Comparison of ENCODE assay signal across 10 cellular contexts in the genomic region with DNA sequence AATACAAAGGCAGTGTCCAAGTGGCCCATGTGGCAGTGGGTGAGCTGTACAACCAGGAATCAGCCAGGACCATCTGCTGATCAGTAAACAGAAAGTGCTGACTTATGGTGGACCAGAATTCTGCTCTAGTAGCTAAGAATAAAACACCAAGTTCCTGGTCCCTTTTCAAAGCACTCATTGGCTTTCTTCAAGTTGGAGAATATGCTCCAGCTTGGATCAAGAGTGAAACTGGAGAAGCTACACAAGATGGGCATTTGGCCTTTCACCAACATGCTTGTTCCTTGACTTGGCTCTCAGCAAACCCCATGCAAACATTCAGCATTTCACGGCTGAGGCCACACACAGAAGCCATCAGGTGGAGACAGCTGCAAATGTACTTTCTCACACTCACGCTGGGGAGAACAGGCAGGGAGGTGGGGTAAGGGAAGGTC. TPM values are rescaled to one million over a fixed set of nuclear protein-coding genes. Genes with fewer than 3 reads are reported as not detected.
DNase-seq lines count a peak whose midpoint lies in the region; ATAC-seq, FAIRE-seq and TF ChIP-seq lines count a peak whose summit lies in the region.
"Had no signal": no experiment of that assay in that cellular context is flagged by ENCODE, and none has a peak within 500 bp of the region (broad histone marks: within the 10 kb centered on the region; RNA-seq: fewer than 3 reads in every experiment).

No MANE protein-coding gene starts in this region.

- H3K9me3 ChIP-seq in lower lobe of right lung, result no peaks in the 10 kb centered on the region

- intact Hi-C loops in lower lobe of right lung (cut with DNase I), result no loop called here

- H3K36me3 ChIP-seq in lower lobe of right lung, result no peaks in the 10 kb centered on the region

- peak; percentile 25 for DNase-seq in dermis blood vessel endothelial cell
- no peak for DNase-seq in frontal cortex (ENCODE audit: low spot score in 2 of 2)
- DNase-seq in A172 (ENCODE audit: low spot score), result no peak
- DNase-seq in left lobe of liver (ENCODE audit: low spot score), result no peak
- DNase-seq in lower lobe of right lung, result no peak
- DNase-seq: activated naive CD8-positive, alpha-beta T cell treated with anti-CD3 and anti-CD28 coated beads, Interleukin-2, amount 50 U/mL, for 24 hours; stimulated activated naive CD4-positive, alpha-beta T cell had no signal

- H3K4me3 ChIP-seq in lower lobe of right lung, result no peak overlapping the region

- H3K4me1 ChIP-seq in lower lobe of right lung, result no peaks in the 10 kb centered on the region

- ATAC-seq in GM19438 (IDR thresholded peaks at IDR 0.05; ENCODE audit: low read depth, unreplicated experiment) (peak; percentile 90), HG03354 (IDR thresholded peaks at IDR 0.05; ENCODE audit: poor library complexity, severe bottlenecking, unreplicated experiment) (peak; percentile 81), left lobe of liver (no peak), lower lobe of right lung (no peak)
- ATAC-seq: activated naive CD8-positive, alpha-beta T cell treated with anti-CD3 and anti-CD28 coated beads, Interleukin-2, amount 50 U/mL, for 24 hours had no signal

- H3K27ac ChIP-seq in C4-2B (peak overlapping the region; percentile 14; the same call in 1 of the 2 replicates), lower lobe of right lung (no peak overlapping the region)

- TF ChIP-seq CTCF in C4-2B (conservative IDR thresholded peaks at IDR 0.05) (no peak), lower lobe of right lung (IDR thresholded peaks at IDR 0.05) (no peak)

- no peaks in the 10 kb centered on the region for H3K27me3 ChIP-seq in lower lobe of right lung (ENCODE audit: low read depth)

- no peak for FAIRE-seq in frontal cortex (lab: Jason Lieb, UNC)

RNA-seq across cellular contexts. Expression of a gene that starts 32.1 kb away (rescaled TPM):
- total RNA-seq in dermis blood vessel endothelial cell (65.9 and 84.4 TPM in 2 replicates), frontal cortex (28.1 TPM), left lobe of liver (0.88 TPM), lower lobe of right lung (14.3 TPM)
- total RNA-seq in A172 (2014; rRNA removed; shearing (Covaris generic)), result 4.8 and 6.4 TPM in 2 replicates

Comparison
In these comparisons a context has a peak if more than half of its experiments do, and no peak if none do; other contexts are left out.
1. ATAC-seq: peak in GM19438 (single experiment) and HG03354 (single experiment); none in left lobe of liver (single experiment) and lower lobe of right lung (0 of 2).